ENCODE assay signal across 8 cellular contexts in the genomic region with DNA sequence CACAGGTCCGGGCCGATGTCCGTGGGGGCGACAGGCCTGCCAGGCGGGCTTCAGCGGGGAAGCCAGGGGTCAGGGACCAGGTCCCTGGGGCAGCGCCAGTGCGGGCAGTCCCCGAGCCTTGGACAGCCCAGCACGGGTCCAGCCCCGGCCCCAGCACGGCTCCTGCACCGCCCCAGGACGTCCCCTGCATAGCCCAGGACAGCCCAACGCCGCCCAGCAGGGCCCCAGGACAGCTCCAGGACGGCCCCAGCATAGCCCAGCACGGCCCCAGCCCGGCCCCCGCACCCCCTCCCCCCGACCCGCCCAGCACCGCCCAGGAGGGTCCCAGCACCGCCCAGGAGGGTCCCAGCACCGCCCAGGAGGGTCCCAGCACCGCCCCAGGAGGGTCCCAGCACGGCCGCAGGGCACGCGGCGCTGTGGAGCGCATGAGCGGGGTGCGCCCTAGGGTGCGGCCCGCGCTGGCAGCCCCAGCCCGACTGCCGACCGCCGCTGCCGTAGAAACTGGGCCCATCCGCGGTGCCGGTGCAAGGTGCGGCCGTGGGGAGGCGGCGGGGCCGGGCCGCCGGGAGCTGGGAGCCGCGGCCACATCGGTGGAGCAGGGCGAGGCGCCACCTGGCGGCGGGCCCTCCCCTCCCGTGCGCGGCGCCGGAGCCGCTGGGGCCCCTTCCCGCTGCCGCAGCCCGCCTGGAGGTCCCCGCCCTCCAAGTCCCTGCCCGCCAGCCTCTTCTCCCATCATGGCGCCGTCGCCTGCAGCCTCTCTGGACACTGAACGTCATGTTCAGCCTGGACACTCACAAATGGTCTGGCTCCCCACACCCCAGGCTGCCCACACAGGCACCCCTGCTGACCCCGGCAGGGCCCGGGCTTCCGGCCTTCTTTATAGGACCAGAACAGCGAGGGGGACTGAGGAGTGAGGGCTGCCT.
A peak's percentile ranks its signal among the peaks of the same experiment; 100 is the strongest.
DNase-seq lines count a peak whose midpoint lies in the region; ATAC-seq and TF ChIP-seq lines count a peak whose summit lies in the region.

No MANE protein-coding gene starts in this region.

- H3K36me3 ChIP-seq in MG63 (no peaks in the 10 kb centered on the region), rectal smooth muscle tissue (ENCODE audit: control insufficient read depth, insufficient read depth, low read length) (no peaks in the 10 kb centered on the region)

- no peak overlapping the region for H3K27ac ChIP-seq in rectal smooth muscle tissue (ENCODE audit: low read depth, low read length)

- H3K4me1 Mint-ChIP-seq in CD14-positive monocyte: no peaks in the 10 kb centered on the region

- peak; percentile 37 for DNase-seq in CD14-positive monocyte (ENCODE audit: low spot score)
- DNase-seq in MG63: peak; percentile 84
- DNase-seq in activated T-helper 1 cell treated with Interleukin-2 at 50 U/mL for 16 hours (ENCODE audit: low read depth): peak; percentile 9
- peak; percentile 57 for DNase-seq in Right ventricle myocardium superior
- DNase-seq in NK-92 treated with Interleukin-12 subunit alpha and Interleukin-12 subunit beta, amount 100 ng/mL, for 24 hours (lab: John Stamatoyannopoulos, UW): no peak
- no peak for DNase-seq in ureter (ENCODE audit: low spot score)
- DNase-seq in C1 segment of cervical spinal cord (lab: John Stamatoyannopoulos, UW): no peak

- peak overlapping the region; percentile 60 for H3K4me3 ChIP-seq in MG63
- H3K4me3 ChIP-seq in rectal smooth muscle tissue (ENCODE audit: low read length): peak overlapping the region; percentile 8

- H3K9me3 Mint-ChIP-seq in CD14-positive monocyte: peaks cover 0 to 4% (median 0%) of the 10 kb centered on the region in 7 donors

- H3K9me3 ChIP-seq in MG63: no peaks in the 10 kb centered on the region

- no peak overlapping the region for H3K27ac Mint-ChIP-seq in CD14-positive monocyte

- H3K36me3 Mint-ChIP-seq in CD14-positive monocyte: no peaks in the 10 kb centered on the region

- H3K27me3 Mint-ChIP-seq in CD14-positive monocyte (ENCODE audit: low read depth in 3 of 3): peaks cover 4 to 26% (median 7%) of the 10 kb centered on the region in 3 donors

- peak; percentile 85 for ATAC-seq in Right ventricle myocardium superior (ENCODE audit: poor library complexity)

- no peaks in the 10 kb centered on the region for H3K4me1 ChIP-seq in rectal smooth muscle tissue (ENCODE audit: control insufficient read depth, insufficient read depth, low read length)

- peak overlapping the region in 1 of 2 donors; percentile 54 for H3K4me3 Mint-ChIP-seq in CD14-positive monocyte

- H3K9ac ChIP-seq in rectal smooth muscle tissue (ENCODE audit: low read length): no peak overlapping the region

- TF ChIP-seq CTCF in CD14-positive monocyte (IDR thresholded peaks at IDR 0.05): peak; percentile 66

- H3K27me3 ChIP-seq in MG63 (no peaks in the 10 kb centered on the region), rectal smooth muscle tissue (ENCODE audit: control insufficient read depth, insufficient read depth, low read length) (peaks cover 6% of the 10 kb centered on the region)

- intact Hi-C loops in CD14-positive monocyte (cut with micrococcal nuclease): no loop called here
- intact Hi-C loops in Right ventricle myocardium superior (cut with DNase I): loop anchor here (10.0 kb wide), 1 partner anchor 158 kb away; no protein-coding TSS in a partner anchor

Comparison
In these comparisons a context has a peak if more than half of its experiments do, and no peak if none do; other contexts are left out.
1. DNase-seq: peak in CD14-positive monocyte (single experiment), MG63 (single experiment), activated T-helper 1 cell treated with Interleukin-2 at 50 U/mL for 16 hours (single experiment) and Right ventricle myocardium superior (single experiment); none in NK-92 treated with Interleukin-12 subunit alpha and Interleukin-12 subunit beta, amount 100 ng/mL, for 24 hours (single experiment), ureter (single experiment) and C1 segment of cervical spinal cord (0 of 14).